Comparison of ENCODE assay signal across 21 cellular contexts in the genomic region with DNA sequence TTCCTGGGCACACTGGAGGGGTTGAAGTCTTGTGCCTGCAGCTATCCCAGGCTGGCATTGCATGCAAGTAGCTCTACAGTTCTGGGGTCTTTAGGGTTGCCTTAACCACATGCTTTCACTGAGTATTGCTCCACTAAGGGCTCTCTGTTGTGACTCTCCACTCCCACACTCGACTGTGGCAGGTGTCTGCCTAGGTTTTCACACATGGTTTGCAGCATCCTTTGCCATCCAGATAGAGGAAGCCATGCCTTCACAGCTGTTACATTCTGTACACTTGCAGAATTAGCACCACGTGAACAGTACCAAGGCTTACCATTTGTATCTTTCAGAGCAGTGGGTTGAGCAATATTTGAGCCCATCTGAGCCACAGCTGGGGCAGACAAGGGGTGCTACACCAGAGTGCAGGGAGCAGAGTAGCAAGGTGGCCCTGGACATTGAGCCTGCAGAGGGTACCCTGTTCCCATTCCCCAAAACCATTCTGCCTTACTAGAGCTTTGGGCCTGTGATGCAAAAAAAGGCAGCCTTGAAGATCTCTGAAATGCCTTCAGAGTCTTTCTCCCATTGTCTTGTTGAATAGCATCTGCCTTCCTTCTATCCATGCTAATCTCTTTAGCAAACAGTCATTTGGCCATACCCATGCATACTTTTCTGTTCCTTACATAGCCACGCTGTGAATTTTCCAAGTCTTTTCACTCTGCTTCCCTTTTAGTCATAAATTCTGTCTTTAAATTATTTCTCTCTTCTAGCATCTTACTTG.
DNase-seq lines count a peak whose midpoint lies in the region; ATAC-seq and TF ChIP-seq lines count a peak whose summit lies in the region.
"Had no signal": no experiment of that assay in that cellular context is flagged by ENCODE, and none has a peak within 500 bp of the region (broad histone marks: within the 10 kb centered on the region; RNA-seq: fewer than 3 reads in every experiment).

No MANE protein-coding gene starts in this region.

- H3K4me3 Mint-ChIP-seq in endodermal cell = no peak overlapping the region
- H3K4me3 Mint-ChIP-seq: CD4-positive, alpha-beta T cell; mesothelial cell of epicardium had no signal

- H3K27me3 ChIP-seq in right atrium auricular region (no peaks in the 10 kb centered on the region), endodermal cell (ENCODE audit: control insufficient read depth, insufficient read depth, low read length, poor library complexity, severe bottlenecking) (no peaks in the 10 kb centered on the region), breast epithelium (no peaks in the 10 kb centered on the region)
- H3K27me3 ChIP-seq: ascending aorta, neutrophil, stomach had no signal

- 55 to 69% methylated on average over 2 to 3 of the region's 3 CpGs for WGBS in endodermal cell (ENCODE audit: insufficient coverage in 1 of 2, insufficient read length in 1 of 2), 2 experiments

- H3K4me3 ChIP-seq in right atrium auricular region (no peak overlapping the region), NB4 (ENCODE audit: low read depth, low read length) (no peak overlapping the region), endodermal cell (ENCODE audit: low read length) (peak overlapping the region; percentile 48), breast epithelium (no peak overlapping the region)
- H3K4me3 ChIP-seq: ascending aorta, stomach had no signal

- H3K4me1 ChIP-seq in right atrium auricular region = peaks cover 0 to 9% of the 10 kb centered on the region in 2 donors
- peaks cover 17% of the 10 kb centered on the region for H3K4me1 ChIP-seq in endodermal cell (ENCODE audit: control insufficient read depth, insufficient read depth, low read length)
- H3K4me1 ChIP-seq in breast epithelium = no peaks in the 10 kb centered on the region
- H3K4me1 ChIP-seq: ascending aorta had no signal

- H3K36me3 Mint-ChIP-seq in endodermal cell (ENCODE audit: low read depth) = no peaks in the 10 kb centered on the region
- H3K36me3 Mint-ChIP-seq: mesothelial cell of epicardium had no signal

- ATAC-seq in Right ventricle myocardium inferior = peak; percentile 23

- H3K27me3 Mint-ChIP-seq in endodermal cell (ENCODE audit: insufficient read depth) = no peaks in the 10 kb centered on the region
- H3K27me3 Mint-ChIP-seq: CD4-positive, alpha-beta T cell had no signal

- no peak overlapping the region for H3K9ac ChIP-seq in endodermal cell (ENCODE audit: extremely low read depth, low read length, poor library complexity, severe bottlenecking)

- no peak for TF ChIP-seq CTCF in right atrium auricular region (IDR thresholded peaks at IDR 0.05)
- TF ChIP-seq CTCF in NB4 (IDR thresholded peaks at IDR 0.05; ENCODE audit: low read depth, low read length) = no peak
- no peak for TF ChIP-seq CTCF in endodermal cell (conservative IDR thresholded peaks at IDR 0.05)
- TF ChIP-seq CTCF in breast epithelium (IDR thresholded peaks at IDR 0.05) = no peak

- TF ChIP-seq POLR2A in NB4 (IDR thresholded peaks at IDR 0.05; ENCODE audit: extremely low read depth, insufficient read length) (no peak), breast epithelium (IDR thresholded peaks at IDR 0.05) (no peak)

- peaks cover 43% of the 10 kb centered on the region for H3K4me1 Mint-ChIP-seq in endodermal cell
- H3K4me1 Mint-ChIP-seq: mesothelial cell of epicardium had no signal

- intact Hi-C loops in Right ventricle myocardium inferior (cut with DNase I) = no loop called here
- intact Hi-C loops in breast epithelium (cut with DNase I; ENCODE audit: low total_unique reads) = no loop called here

- H3K27ac ChIP-seq in right atrium auricular region (no peak overlapping the region), endodermal cell (ENCODE audit: low read depth, low read length) (no peak overlapping the region), breast epithelium (no peak overlapping the region)
- H3K27ac ChIP-seq: ascending aorta, stomach had no signal

- H3K36me3 ChIP-seq in right atrium auricular region (no peaks in the 10 kb centered on the region), endodermal cell (ENCODE audit: control insufficient read depth, insufficient read depth, low read length) (no peaks in the 10 kb centered on the region), breast epithelium (no peaks in the 10 kb centered on the region)
- H3K36me3 ChIP-seq: ascending aorta, neutrophil, stomach had no signal

- peak overlapping the region; percentile 31 for H3K27ac Mint-ChIP-seq in endodermal cell
- H3K27ac Mint-ChIP-seq: CD4-positive, alpha-beta T cell; mesothelial cell of epicardium had no signal

- H3K9me3 ChIP-seq in right atrium auricular region (peaks cover 0 to 6% of the 10 kb centered on the region in 2 donors), endodermal cell (ENCODE audit: control insufficient read depth, low read length) (peaks cover 4% of the 10 kb centered on the region), breast epithelium (no peaks in the 10 kb centered on the region)
- H3K9me3 ChIP-seq: ascending aorta, neutrophil, stomach had no signal

- peaks cover 3% of the 10 kb centered on the region for H3K9me3 Mint-ChIP-seq in endodermal cell
- H3K9me3 Mint-ChIP-seq: CD4-positive, alpha-beta T cell had no signal

- no peak for DNase-seq in Right ventricle myocardium inferior (ENCODE audit: missing footprints)
- DNase-seq in right atrium auricular region (ENCODE audit: low spot score) = no peak
- DNase-seq in NB4 (ENCODE audit: low read depth) = peak; percentile 23
- DNase-seq in endodermal cell = no peak
- DNase-seq in stimulated activated CD8-positive, alpha-beta memory T cell treated with anti-CD3 and anti-CD28 coated beads, Interleukin-12 subunit alpha, Interleukin-12 subunit beta, amount 100 ng/mL, for 4 hours (ENCODE audit: low read depth) = peak; percentile 13
- no peak for DNase-seq in AG08396 (ENCODE audit: low spot score)
- DNase-seq in medulla oblongata (ENCODE audit: extremely low spot score) = no peak
- no peak for DNase-seq in breast epithelium (ENCODE audit: low spot score in 2 of 2)
- DNase-seq: activated CD4-positive, CD25-positive, alpha-beta regulatory T cell treated with anti-CD3 and anti-CD28 coated beads, Interleukin-2, amount 50 U/mL, for 72 hours; activated effector memory CD4-positive, alpha-beta T cell treated with anti-CD3 and anti-CD28 coated beads, Interleukin-2, amount 50 U/mL, for 16 hours; CD4-positive, alpha-beta T cell; DMS79; kidney glomerular epithelial cell; MM.1S; NCI-H2029; NCI-H510A treated with DMSO at 0.1 percent for 48 hours; stomach; T-helper 9 cell had no signal

Comparison
In these comparisons a context has a peak if more than half of its experiments do, and no peak if none do; other contexts are left out.
1. DNase-seq: peak in NB4 (single experiment) and stimulated activated CD8-positive, alpha-beta memory T cell treated with anti-CD3 and anti-CD28 coated beads, Interleukin-12 subunit alpha, Interleukin-12 subunit beta, amount 100 ng/mL, for 4 hours (single experiment); none in Right ventricle myocardium inferior (single experiment), right atrium auricular region (single experiment), endodermal cell (single experiment), AG08396 (single experiment), medulla oblongata (single experiment) and breast epithelium (0 of 2).